In genomic region chr18:68723539-68723938, GRCh38 we compare ENCODE assay signal across 25 cellular contexts.
"Had no signal": no experiment of that assay in that cellular context is flagged by ENCODE, and none has a peak within 500 bp of the region (broad histone marks: within the 10 kb centered on the region; RNA-seq: fewer than 3 reads in every experiment).

No MANE protein-coding gene starts in this region.

- H3K36me3 ChIP-seq: esophagus squamous epithelium, lower lobe of right lung, pancreas, stomach, thoracic aorta, transverse colon had no signal

- H2AFZ ChIP-seq: hepatocyte, neural progenitor cell had no signal

- H3K4me1 ChIP-seq: foreskin keratinocyte, neural progenitor cell, pancreas had no signal

- H3K9ac ChIP-seq: neural progenitor cell had no signal

- H3K4me3 Mint-ChIP-seq: effector memory CD8-positive, alpha-beta T cell; memory B cell; neural progenitor cell had no signal

- ATAC-seq: effector memory CD8-positive, alpha-beta T cell; foreskin keratinocyte; lower lobe of right lung; right cardiac atrium had no signal

- H3K27ac ChIP-seq: epithelial cell of prostate, foreskin keratinocyte, hepatocyte, neural progenitor cell, pancreas, transverse colon had no signal

- H3K9me3 ChIP-seq: esophagus squamous epithelium, left ventricle myocardium inferior, lower lobe of right lung, pancreas, stomach, thoracic aorta, transverse colon had no signal

- H3K27me3 Mint-ChIP-seq: effector memory CD8-positive, alpha-beta T cell; memory B cell; progenitor cell of endocrine pancreas had no signal

- H3K27me3 ChIP-seq: esophagus squamous epithelium, foreskin keratinocyte, hepatocyte, neural progenitor cell, pancreas, stomach, transverse colon had no signal

- H3K4me3 ChIP-seq: esophagus squamous epithelium, hepatocyte, left ventricle myocardium inferior, lower lobe of right lung, neural progenitor cell, pancreas, stomach, thoracic aorta, transverse colon had no signal

- H3K4me2 ChIP-seq: hepatocyte, neural progenitor cell had no signal

- H3K9me3 Mint-ChIP-seq: effector memory CD8-positive, alpha-beta T cell; neural progenitor cell had no signal

- FAIRE-seq: kidney, pancreas, small intestine had no signal

- H3K27ac Mint-ChIP-seq: effector memory CD8-positive, alpha-beta T cell; memory B cell; neural progenitor cell; progenitor cell of endocrine pancreas had no signal

- DNase-seq: cortex of kidney; effector memory CD8-positive, alpha-beta T cell; esophagus squamous epithelium; foreskin keratinocyte; head of caudate nucleus; kidney; left cardiac atrium; left ventricle myocardium inferior; lower lobe of right lung; naive B cell; occipital lobe; pancreas; stimulated activated CD4-positive, alpha-beta T cell treated with anti-CD3 and anti-CD28 coated beads, Interleukin-12 subunit alpha, Interleukin-12 subunit beta, amount 100 ng/mL, for 4 hours; stimulated activated naive CD4-positive, alpha-beta T cell; stomach; substantia nigra; transverse colon had no signal
